Comparison of ENCODE assay signal across 8 cellular contexts in genomic region chr9:98117984-98118639, GRCh38. TPM values are rescaled to one million over a fixed set of nuclear protein-coding genes. Genes with fewer than 3 reads are reported as not detected.
DNase-seq lines count a peak whose midpoint lies in the region; ATAC-seq and TF ChIP-seq lines count a peak whose summit lies in the region.

No MANE protein-coding gene starts in this region.

- peak overlapping the region; percentile 66; the same call in 1 of the 2 replicates for H3K9ac ChIP-seq in iPS-20b (ENCODE audit: low read depth, low read length)

- 64 to 84% (median 72%) methylated on average over 4 to 5 of the region's 5 CpGs for WGBS in adrenal gland, 4 donors

- H3K9me3 Mint-ChIP-seq in CD14-positive monocyte: peaks cover 0 to 3% (median 0%) of the 10 kb centered on the region in 7 donors

- H3K9me3 ChIP-seq in adrenal gland (replicated peaks in 1 of 3) (no peaks in the 10 kb centered on the region), iPS-20b (ENCODE audit: insufficient read depth, low read depth, low read length) (no peaks in the 10 kb centered on the region)

- peak; percentile 62 for TF ChIP-seq CTCF in CD14-positive monocyte (IDR thresholded peaks at IDR 0.05)
- peak in 1 of 6 experiments; percentile 18 for TF ChIP-seq CTCF in adrenal gland (IDR thresholded peaks at IDR 0.05)

- no peak for DNase-seq in CD14-positive monocyte (ENCODE audit: low spot score)
- peak; percentile 75 for DNase-seq in SK-N-DZ (ENCODE audit: low spot score)
- peak in 1 of 7 donors; percentile 70 for DNase-seq in adrenal gland
- DNase-seq in stimulated activated CD4-positive, alpha-beta T cell treated with anti-CD3 and anti-CD28 coated beads, Interleukin-2, amount 100 ng/mL, for 4 hours (ENCODE audit: low read depth): peak; percentile 35
- DNase-seq in NCI-H748 (lab: John Stamatoyannopoulos, UW; ENCODE audit: unreplicated experiment): no peak

- ATAC-seq in GM19324 (IDR thresholded peaks at IDR 0.05; ENCODE audit: low FRiP score, unreplicated experiment): peak; percentile 38
- peak; percentile 45 for ATAC-seq in HG03442 (IDR thresholded peaks at IDR 0.05; ENCODE audit: unreplicated experiment)

- H3K36me3 Mint-ChIP-seq in CD14-positive monocyte: peaks cover 6 to 18% of the 10 kb centered on the region in 2 donors

- H3K27me3 ChIP-seq in adrenal gland (no peaks in the 10 kb centered on the region), iPS-20b (ENCODE audit: insufficient read depth, low read length) (no peaks in the 10 kb centered on the region)

- H3K4me3 ChIP-seq in adrenal gland: peak overlapping the region in 2 of 4 donors; percentile 38 to 63
- peak overlapping the region; percentile 74 for H3K4me3 ChIP-seq in iPS-20b (ENCODE audit: low read length)

- H3K4me1 ChIP-seq in adrenal gland (replicated peaks in 1 of 2) (peaks cover 0 to 6% of the 10 kb centered on the region in 2 donors), iPS-20b (ENCODE audit: insufficient read depth, low read length) (no peaks in the 10 kb centered on the region)

- peak overlapping the region; percentile 86 to 93 for H3K4me3 Mint-ChIP-seq in CD14-positive monocyte

- intact Hi-C loops in CD14-positive monocyte (cut with micrococcal nuclease) (loop anchor here in 1 of 2 donors (10.0 kb wide), 1 partner anchor 137 kb away; the partner anchor contains the start of gene TBC1D2), adrenal gland (cut with DNase I) (no loop called here)

- H3K27ac Mint-ChIP-seq in CD14-positive monocyte: peak overlapping the region; percentile 94 to 98 (median 96)

- H3K27ac ChIP-seq in adrenal gland (peak overlapping the region in 3 of 5 donors; percentile 42 to 79 (median 74)), iPS-20b (ENCODE audit: low read length) (no peak overlapping the region)

- H3K4me1 Mint-ChIP-seq in CD14-positive monocyte: peaks cover 54% of the 10 kb centered on the region

- H3K36me3 ChIP-seq in adrenal gland (replicated peaks in 1 of 2) (no peaks in the 10 kb centered on the region), iPS-20b (ENCODE audit: insufficient read depth, low read depth, low read length) (no peaks in the 10 kb centered on the region)

- no peaks in the 10 kb centered on the region for H3K27me3 Mint-ChIP-seq in CD14-positive monocyte (ENCODE audit: low read depth in 3 of 3)

- no peak for TF ChIP-seq POLR2A in adrenal gland (IDR thresholded peaks at IDR 0.05)

RNA-seq across cellular contexts. Expression of gene TRIM14, which starts 0.9 kb away (rescaled TPM):
- 10 to 100 TPM; 23.0 to 28.5 TPM for polyA plus RNA-seq in CD14-positive monocyte
- polyA plus RNA-seq in SK-N-DZ (2014; cell fraction: cytosol; rRNA removed): 10.3 and 10.5 TPM in 2 replicates
- 5.2 and 14.6 TPM in 2 replicates for polyA plus RNA-seq in SK-N-DZ (2014; cell fraction: nucleus; rRNA removed)
- 10 to 100 TPM in 7 of 8 donors, 1 to 10 TPM in 1; 8.8 to 24.8 (median 14.5) TPM for total RNA-seq in adrenal gland
- polyA plus RNA-seq in adrenal gland: 1 to 10 TPM; 2.6 to 7.1 (median 6.2) TPM

Comparison
In these comparisons a context has a peak if more than half of its experiments do, and no peak if none do; other contexts are left out.
1. DNase-seq: peak in SK-N-DZ (single experiment) and stimulated activated CD4-positive, alpha-beta T cell treated with anti-CD3 and anti-CD28 coated beads, Interleukin-2, amount 100 ng/mL, for 4 hours (single experiment); none in CD14-positive monocyte (single experiment) and NCI-H748 (single experiment).